ENCODE assay signal across 15 cellular contexts in genomic region chr2:150480971-150481830, GRCh38. TPM values are rescaled to one million over a fixed set of nuclear protein-coding genes. Genes with fewer than 3 reads are reported as not detected.
A peak's percentile ranks its signal among the peaks of the same experiment; 100 is the strongest.
DNase-seq lines count a peak whose midpoint lies in the region; ATAC-seq and TF ChIP-seq lines count a peak whose summit lies in the region.
"Had no signal": no experiment of that assay in that cellular context is flagged by ENCODE, and none has a peak within 500 bp of the region (broad histone marks: within the 10 kb centered on the region; RNA-seq: fewer than 3 reads in every experiment).

No MANE protein-coding gene starts in this region.

- no peaks in the 10 kb centered on the region for H3K27me3 ChIP-seq in BJ (ENCODE audit: control insufficient read depth, insufficient read depth, low read length)
- H3K27me3 ChIP-seq in PC-3 (ENCODE audit: low read length), result no peaks in the 10 kb centered on the region
- peaks cover 0 to 10% (median 0%) of the 10 kb centered on the region in 4 donors for H3K27me3 ChIP-seq in esophagus squamous epithelium
- H3K27me3 ChIP-seq in rectal smooth muscle tissue (ENCODE audit: control insufficient read depth, insufficient read depth, low read length), result no peaks in the 10 kb centered on the region
- H3K27me3 ChIP-seq: adrenal gland had no signal

- H3K9me3 ChIP-seq in PC-3 (ENCODE audit: low read length) (no peaks in the 10 kb centered on the region), esophagus squamous epithelium (no peaks in the 10 kb centered on the region)
- H3K9me3 ChIP-seq: adrenal gland, left lung, neutrophil had no signal

- peaks cover 100% of the 10 kb centered on the region for H3K79me2 ChIP-seq in PC-3 (ENCODE audit: low read length)

- peak overlapping the region; percentile 59 for H3K9ac ChIP-seq in PC-3 (ENCODE audit: low read length)
- H3K9ac ChIP-seq in rectal smooth muscle tissue (ENCODE audit: low read length), result no peak overlapping the region

- intact Hi-C loops in PC-3 (cut with micrococcal nuclease) (loop anchor here (2.0 to 10.0 kb wide), 5 partner anchors 464 to 886 kb away; no protein-coding TSS in a partner anchor), esophagus squamous epithelium (cut with DNase I) (loop anchor here (10.0 kb wide), 1 partner anchor 886 kb away; no protein-coding TSS in a partner anchor)

- H3K4me3 ChIP-seq in BJ (ENCODE audit: low read depth, low read length) (peak overlapping the region; percentile 25), PC-3 (ENCODE audit: low read length) (peak overlapping the region; percentile 90), esophagus squamous epithelium (no peak overlapping the region), rectal smooth muscle tissue (ENCODE audit: low read length) (no peak overlapping the region)
- H3K4me3 ChIP-seq: adrenal gland, left lung had no signal

- H2AFZ ChIP-seq in PC-3 (ENCODE audit: low read length), result no peak overlapping the region

- H3K9me2 ChIP-seq in PC-3 (replicated peaks; ENCODE audit: low read length), result no peaks in the 10 kb centered on the region

- H3K27ac ChIP-seq in PC-3 (ENCODE audit: low read length) (peak overlapping the region; percentile 98), esophagus squamous epithelium (peak overlapping the region; percentile 71 to 99 (median 88)), rectal smooth muscle tissue (ENCODE audit: low read depth, low read length) (peak overlapping the region; percentile 23)
- H3K27ac ChIP-seq: left lung, neutrophil had no signal

- ATAC-seq in PC-3 (no peak), GM19324 (IDR thresholded peaks at IDR 0.05; ENCODE audit: low FRiP score, unreplicated experiment) (no peak), HG03196 (IDR thresholded peaks at IDR 0.05; ENCODE audit: unreplicated experiment) (no peak)
- ATAC-seq: left lung had no signal

- H3F3A ChIP-seq in PC-3 (ENCODE audit: low read length, unreplicated experiment), result peaks cover 23% of the 10 kb centered on the region

- no peak for TF ChIP-seq CTCF in BJ (IDR thresholded peaks at IDR 0.05; ENCODE audit: insufficient read depth, low read depth, low read length)
- no peak for TF ChIP-seq CTCF in PC-3 (conservative IDR thresholded peaks at IDR 0.05; ENCODE audit: low read depth, low read length)
- no peak for TF ChIP-seq CTCF in esophagus squamous epithelium (IDR thresholded peaks at IDR 0.05)

- POLR2A ChIA-PET in BJ (lab: Charles Lee) (interaction anchor here (0.6 to 0.7 kb wide), 3 partner anchors 229 to 759 kb away, joined by 3 to 4 read pairs (median 3); no protein-coding TSS in a partner anchor), PC-3 (lab: Charles Lee; ENCODE audit: unreplicated experiment) (interaction anchor here (0.5 to 0.8 kb wide), 5 partner anchors 8 to 789 kb away, joined by 3 to 6 read pairs (median 4); no protein-coding TSS in a partner anchor)

- no peak for TF ChIP-seq POLR2A in esophagus squamous epithelium (IDR thresholded peaks at IDR 0.05)

- no TSS peak for BruUV-seq in PC-3 (replicated peaks; lab: Mats Ljungman, UMichigan)

- H4K20me1 ChIP-seq in PC-3 (ENCODE audit: low read length), result peaks cover 59% of the 10 kb centered on the region

- CTCF ChIA-PET in BJ (lab: Yijun Ruan, JAX), result interaction anchor here (0.7 to 1.2 kb wide), 3 partner anchors 60 to 883 kb away, joined by 3 read pairs; no protein-coding TSS in a partner anchor
- CTCF ChIA-PET in PC-3 (lab: Charles Lee), result interaction anchor here (0.7 kb wide), 1 partner anchor 757 kb away, joined by 5 read pairs; no protein-coding TSS in a partner anchor

- 67 to 70% methylated on average over 6 of the region's 6 CpGs for WGBS in esophagus squamous epithelium, 2 donors

- no peak for DNase-seq in BJ (ENCODE audit: low read depth)
- peak; percentile 41 for DNase-seq in PC-3
- no peak for DNase-seq in esophagus squamous epithelium (lab: John Stamatoyannopoulos, UW)
- no peak for DNase-seq in HUDEP-2 (lab: John Stamatoyannopoulos, UW; ENCODE audit: unreplicated experiment in 76 of 76)
- DNase-seq in activated CD4-positive, alpha-beta T cell treated with anti-CD3 and anti-CD28 coated beads for 4 hours, result no peak
- DNase-seq: activated CD4-positive, alpha-beta T cell treated with anti-CD3 and anti-CD28 coated beads for 48 hours; activated T-cell treated with anti-CD3 and anti-CD28 coated beads, Interleukin-2, amount 50 U/mL, for 48 hours; dorsolateral prefrontal cortex; left lung had no signal

- H3K4me2 ChIP-seq in PC-3 (ENCODE audit: low read length), result peak overlapping the region; percentile 98

- H3K36me3 ChIP-seq in BJ (ENCODE audit: control insufficient read depth, insufficient read depth, low read length) (peaks cover 16% of the 10 kb centered on the region), PC-3 (ENCODE audit: low read depth, low read length) (peaks cover 70% of the 10 kb centered on the region), esophagus squamous epithelium (no peaks in the 10 kb centered on the region), rectal smooth muscle tissue (ENCODE audit: control insufficient read depth, insufficient read depth, low read length) (no peaks in the 10 kb centered on the region)
- H3K36me3 ChIP-seq: left lung, neutrophil had no signal

- H3K4me1 ChIP-seq in PC-3 (ENCODE audit: insufficient read depth, low read length), result peaks cover 83% of the 10 kb centered on the region
- H3K4me1 ChIP-seq in esophagus squamous epithelium, result peaks cover 14 to 88% (median 59%) of the 10 kb centered on the region in 3 donors
- peaks cover 43% of the 10 kb centered on the region for H3K4me1 ChIP-seq in rectal smooth muscle tissue (ENCODE audit: control insufficient read depth, insufficient read depth, low read length)

RNA-seq across cellular contexts. Expression of gene RND3, which starts 6.3 kb away (rescaled TPM):
- 255 and 497 TPM in 2 replicates for polyA plus RNA-seq in BJ (2011; rRNA removed)
- polyA minus RNA-seq in BJ (2011; rRNA and poly(A)+ RNA removed), result 245 and 381 TPM in 2 replicates
- total RNA-seq in PC-3 (2014; rRNA removed) (145 and 201 TPM in 2 replicates), esophagus squamous epithelium (100 to 1,000 TPM in 1 of 4 donors, 10 to 100 TPM in 3; 67.3 to 163 (median 97.1) TPM)
- total RNA-seq: T-helper 1 cell treated with Interleukin-12 subunit alpha and Interleukin-12 subunit beta and Interleukin-4 antibody, amounts not matched to agents 30 ng/mL and 1 ng/mL, for 36 hours had no signal

Comparison
In these comparisons a context has a peak if more than half of its experiments do, and no peak if none do; other contexts are left out.
1. H3K4me3 ChIP-seq: peak in BJ (single experiment) and PC-3 (single experiment); none in esophagus squamous epithelium (0 of 4) and rectal smooth muscle tissue (single experiment).
2. H3K27ac ChIP-seq: peak in every context shown above with its lines; median percentile 98 in PC-3; 88 in esophagus squamous epithelium; 23 in rectal smooth muscle tissue.